In genomic region chr6:29114964-29115363, GRCh38 we compare ENCODE assay signal across 2 cellular contexts. TPM values are rescaled to one million over a fixed set of nuclear protein-coding genes. Genes with fewer than 3 reads are reported as not detected.
"Had no signal": no experiment of that assay in that cellular context is flagged by ENCODE, and none has a peak within 500 bp of the region (broad histone marks: within the 10 kb centered on the region; RNA-seq: fewer than 3 reads in every experiment).

No MANE protein-coding gene starts in this region.

RNA-seq across cellular contexts. Expression of gene OR2J3, which starts 7.1 kb away (rescaled TPM):
- total RNA-seq: G401, GM12878 had no signal
- polyA plus RNA-seq: GM12878 had no signal

RNA-seq across cellular contexts. Expression of gene OR2J1, which starts 15.7 kb away (rescaled TPM):
- total RNA-seq: G401, GM12878 had no signal
- polyA plus RNA-seq: GM12878 had no signal

RNA-seq across cellular contexts. Expression of gene OR2B3, which starts 27.9 kb away (rescaled TPM):
- total RNA-seq: G401, GM12878 had no signal
- polyA plus RNA-seq: GM12878 had no signal

RNA-seq across cellular contexts. Expression of gene OR2J2, which starts 55.7 kb away (rescaled TPM):
- total RNA-seq: G401, GM12878 had no signal
- polyA plus RNA-seq: GM12878 had no signal
